ENCODE assay signal across 8 cellular contexts in genomic region chr16:14824090-14824943, GRCh38. TPM values are rescaled to one million over a fixed set of nuclear protein-coding genes. Genes with fewer than 3 reads are reported as not detected.
DNase-seq lines count a peak whose midpoint lies in the region; ATAC-seq, FAIRE-seq and TF ChIP-seq lines count a peak whose summit lies in the region.
"Not testable (repeated sequence)": the region's sequence is repeated elsewhere in the genome, so short reads cannot be mapped to it uniquely, and the experiment has no call there.

No MANE protein-coding gene starts in this region.

- not testable (repeated sequence) for H3K23ac ChIP-seq in trophoblast cell (ENCODE audit: low read length)

- not testable (repeated sequence) for H2BK5ac ChIP-seq in trophoblast cell (ENCODE audit: low read depth, low read length, poor library complexity)

- FAIRE-seq in astrocyte (lab: Jason Lieb, UNC): not testable (repeated sequence)

- H3K4me1 ChIP-seq in GM23338 (ENCODE audit: insufficient read depth); astrocyte (ENCODE audit: insufficient read depth, low read length); left lung; trophoblast cell (ENCODE audit: control insufficient read depth in 1 of 2, insufficient read depth in 2 of 2, low read length in 2 of 2); upper lobe of left lung: not testable (repeated sequence)

- TF ChIP-seq POLR2A in upper lobe of left lung (IDR thresholded peaks at IDR 0.05): not testable (repeated sequence)

- H2BK12ac ChIP-seq in trophoblast cell (ENCODE audit: low read length): not testable (repeated sequence)

- not testable (repeated sequence) for DNase-seq in GM23338 (ENCODE audit: low spot score); astrocyte (ENCODE audit: low read depth); left cardiac atrium; left lung; trophoblast cell; upper lobe of left lung

- H2BK120ac ChIP-seq in trophoblast cell (ENCODE audit: insufficient read depth, low read length, poor library complexity): not testable (repeated sequence)

- intact Hi-C loops in left cardiac atrium (cut with DNase I); left lung (cut with DNase I): not testable (repeated sequence)

- H4K91ac ChIP-seq in trophoblast cell (ENCODE audit: low read depth, low read length): not testable (repeated sequence)

- H4K12ac ChIP-seq in trophoblast cell (ENCODE audit: low read depth, low read length): not testable (repeated sequence)

- H3K36me3 Mint-ChIP-seq in GM23338 (ENCODE audit: low read depth); astrocyte (ENCODE audit: low read depth, unreplicated experiment): not testable (repeated sequence)

- not testable (repeated sequence) for H3K18ac ChIP-seq in trophoblast cell (ENCODE audit: low read length)

- not testable (repeated sequence) for H2AK5ac ChIP-seq in trophoblast cell (ENCODE audit: low read length)

- H3K9ac ChIP-seq in astrocyte (ENCODE audit: low read length); trophoblast cell (ENCODE audit: low read length): not testable (repeated sequence)

- H3K79me2 ChIP-seq in GM23338 (replicated peaks; ENCODE audit: insufficient read depth); astrocyte (ENCODE audit: insufficient read depth, low read length); trophoblast cell (ENCODE audit: control insufficient read depth, insufficient read depth, low read length, poor library complexity): not testable (repeated sequence)

- H4K20me1 ChIP-seq in GM23338 (replicated peaks; ENCODE audit: insufficient read depth); astrocyte (ENCODE audit: insufficient read depth, low read length): not testable (repeated sequence)

- H3K4ac ChIP-seq in trophoblast cell (ENCODE audit: low read depth, low read length): not testable (repeated sequence)

- H3K27ac Mint-ChIP-seq in GM23338; astrocyte (ENCODE audit: unreplicated experiment): not testable (repeated sequence)

- not testable (repeated sequence) for H3K4me3 Mint-ChIP-seq in GM23338; astrocyte (ENCODE audit: unreplicated experiment)

- TF ChIP-seq CTCF in GM23338 (conservative IDR thresholded peaks at IDR 0.05; ENCODE audit: low read depth in 2 of 2); astrocyte (IDR thresholded peaks at IDR 0.05; ENCODE audit: insufficient read depth, low read depth, low read length); left lung (IDR thresholded peaks at IDR 0.05); upper lobe of left lung (IDR thresholded peaks at IDR 0.05): not testable (repeated sequence)

- not testable (repeated sequence) for H3K27me3 ChIP-seq in GM23338 (ENCODE audit: insufficient read depth); astrocyte (ENCODE audit: insufficient read depth, low read length); left lung; trophoblast cell (ENCODE audit: insufficient read depth, low read length); upper lobe of left lung

- not testable (repeated sequence) for H3K27me3 Mint-ChIP-seq in GM23338 (ENCODE audit: insufficient read depth, low read depth, poor library complexity); astrocyte (ENCODE audit: low read depth, unreplicated experiment)

- WGBS in trophoblast cell (ENCODE audit: extremely low coverage, insufficient coverage, insufficient read length): no CpG with 5 or more reads among the region's 42 CpGs
- 19 to 45% methylated on average over 1 to 5 of the region's 42 CpGs for whole genome bisulfite sequencing in upper lobe of left lung, 2 donors

- H3K4me2 ChIP-seq in GM23338: peak overlapping the region; percentile 68; the same call in 1 of the 2 replicates
- H3K4me2 ChIP-seq in astrocyte (ENCODE audit: low read length): peak overlapping the region; percentile 41
- H3K4me2 ChIP-seq in trophoblast cell (ENCODE audit: low read length): peak overlapping the region; percentile 30

- H3K79me1 ChIP-seq in trophoblast cell (ENCODE audit: low read length): not testable (repeated sequence)

- not testable (repeated sequence) for H3K9me3 ChIP-seq in astrocyte (ENCODE audit: insufficient read depth, low read depth, low read length); left lung; trophoblast cell (ENCODE audit: insufficient read depth, low read depth, low read length); upper lobe of left lung

- H3K4me1 Mint-ChIP-seq in GM23338; astrocyte (ENCODE audit: low read depth, unreplicated experiment): not testable (repeated sequence)

- TF ChIP-seq EP300 in upper lobe of left lung (IDR thresholded peaks at IDR 0.05): not testable (repeated sequence)

- H3K27ac ChIP-seq in GM23338 (ENCODE audit: low read depth); astrocyte (ENCODE audit: low read depth, low read length); left lung; trophoblast cell (ENCODE audit: low read depth, low read length); upper lobe of left lung: not testable (repeated sequence)

- not testable (repeated sequence) for H3K9me2 ChIP-seq in GM23338 (ENCODE audit: insufficient read depth)

- not testable (repeated sequence) for H3F3A ChIP-seq in GM23338 (replicated peaks; ENCODE audit: low read depth)

- ATAC-seq in GM23338 (peak; percentile 95), SK-N-SH treated with all-trans-retinoic acid at 6 μM for 48 hours (peak; percentile 85), esophagus mucosa (peak; percentile 29), left cardiac atrium (peak; percentile 86 to 90), left lung (peak; percentile 91), upper lobe of left lung (ENCODE audit: low FRiP score in 2 of 2) (peak; percentile 83 to 85)

- H2AFZ ChIP-seq in GM23338; astrocyte (ENCODE audit: low read depth, low read length); trophoblast cell (ENCODE audit: insufficient read depth, low read length, poor library complexity): not testable (repeated sequence)

- H3K4me3 ChIP-seq in GM23338: peak overlapping the region; percentile 49; the same call in 1 of the 2 replicates
- not testable (repeated sequence) for H3K4me3 ChIP-seq in astrocyte (ENCODE audit: insufficient read depth, low read depth, low read length); left lung; trophoblast cell (ENCODE audit: low read depth, low read length)
- H3K4me3 ChIP-seq in upper lobe of left lung: peak overlapping the region in 3 of 4 donors; percentile 28 to 40 (median 29)

- not testable (repeated sequence) for H4K8ac ChIP-seq in trophoblast cell (ENCODE audit: low read depth, low read length)

- not testable (repeated sequence) for H3K9me3 Mint-ChIP-seq in GM23338; astrocyte (ENCODE audit: unreplicated experiment)

- H3K14ac ChIP-seq in trophoblast cell (ENCODE audit: low read length): not testable (repeated sequence)

- not testable (repeated sequence) for H3K36me3 ChIP-seq in GM23338 (ENCODE audit: insufficient read depth); astrocyte (ENCODE audit: insufficient read depth, low read length); left lung; trophoblast cell (ENCODE audit: control insufficient read depth in 1 of 2, insufficient read depth in 2 of 2, low read length in 2 of 2); upper lobe of left lung

RNA-seq across cellular contexts. Expression of gene NOMO1, which starts 9.2 kb away (rescaled TPM):
- 95.6 and 145 TPM in 2 replicates for total RNA-seq in GM23338 (2014; rRNA removed; shearing (Covaris generic))
- 53.7 and 55.0 TPM in 2 replicates for polyA plus RNA-seq in GM23338 (2016; fragmentation: Nextera tagmentation; extraction: Ambion mirVana)
- total RNA-seq in astrocyte (195 and 219 TPM in 2 replicates), esophagus mucosa (62.8 TPM), left cardiac atrium (100 to 1,000 TPM; 141 to 183 TPM), left lung (10 to 100 TPM; 88.6 to 96.5 TPM), upper lobe of left lung (10 to 100 TPM; 16.8 to 72.9 (median 45.3) TPM)
- 100 and 102 TPM in 2 replicates for polyA plus RNA-seq in trophoblast cell (2013)

Comparison
In these comparisons a context has a peak if more than half of its experiments do, and no peak if none do; other contexts are left out.
1. ATAC-seq: peak in every context shown above with its lines; median percentile 95 in GM23338; 91 in left lung; 88 in left cardiac atrium; 85 in SK-N-SH treated with all-trans-retinoic acid at 6 μM for 48 hours; 84 in upper lobe of left lung; 29 in esophagus mucosa.